1 cellular context compared by ENCODE assay signal in the genomic region with DNA sequence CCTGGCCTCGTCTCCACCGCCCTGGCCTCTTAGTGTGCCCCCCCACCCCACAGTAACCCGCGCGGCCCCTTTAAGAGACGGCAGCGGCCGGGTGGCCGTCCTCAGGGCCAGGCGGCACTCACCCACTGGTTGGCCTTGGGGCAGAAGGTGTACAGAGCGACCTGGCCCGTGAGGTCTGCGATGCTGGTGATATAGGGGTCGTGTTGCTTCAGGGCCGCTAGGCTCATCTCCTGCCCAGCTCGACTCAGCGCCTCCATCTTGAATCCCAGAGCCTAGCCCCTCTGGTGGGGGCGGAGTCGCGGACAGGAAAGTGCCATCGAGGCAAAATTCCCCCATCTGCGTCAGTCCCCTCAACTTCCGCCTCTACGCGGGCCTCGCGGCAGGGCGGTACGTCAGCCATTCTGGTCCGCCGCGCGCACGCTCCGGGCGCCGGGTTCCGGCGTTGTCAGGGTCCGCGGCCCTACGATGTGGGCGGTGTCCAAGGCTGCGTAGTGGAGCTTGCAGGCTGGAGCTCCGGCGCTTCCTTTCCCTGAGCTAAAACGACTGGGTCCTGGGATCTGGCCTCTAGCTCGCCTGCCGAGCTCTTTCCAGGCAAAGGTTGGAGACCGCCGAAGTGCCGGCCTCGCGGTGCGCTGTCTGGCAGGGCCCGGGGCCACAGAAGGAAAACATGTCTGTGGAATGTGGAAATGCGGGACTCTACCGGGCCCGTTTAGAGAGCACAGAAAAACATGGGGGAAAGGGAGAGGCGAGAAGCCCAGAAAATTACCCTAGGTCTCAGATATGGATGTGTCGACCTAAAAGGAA.
TF ChIP-seq lines count a peak whose summit lies in the region.

A gene (minus strand): TSS at position 283 of the 804 bp plus-strand sequence. CDS start 26 bp downstream, at position 257.

TF ChIP-seq in HepG2, 621 proteins besides CTCF, POLR2A, EP300 and RAD21 (continued from another document and continues in another):
- TF ChIP-seq, protein P1, sequence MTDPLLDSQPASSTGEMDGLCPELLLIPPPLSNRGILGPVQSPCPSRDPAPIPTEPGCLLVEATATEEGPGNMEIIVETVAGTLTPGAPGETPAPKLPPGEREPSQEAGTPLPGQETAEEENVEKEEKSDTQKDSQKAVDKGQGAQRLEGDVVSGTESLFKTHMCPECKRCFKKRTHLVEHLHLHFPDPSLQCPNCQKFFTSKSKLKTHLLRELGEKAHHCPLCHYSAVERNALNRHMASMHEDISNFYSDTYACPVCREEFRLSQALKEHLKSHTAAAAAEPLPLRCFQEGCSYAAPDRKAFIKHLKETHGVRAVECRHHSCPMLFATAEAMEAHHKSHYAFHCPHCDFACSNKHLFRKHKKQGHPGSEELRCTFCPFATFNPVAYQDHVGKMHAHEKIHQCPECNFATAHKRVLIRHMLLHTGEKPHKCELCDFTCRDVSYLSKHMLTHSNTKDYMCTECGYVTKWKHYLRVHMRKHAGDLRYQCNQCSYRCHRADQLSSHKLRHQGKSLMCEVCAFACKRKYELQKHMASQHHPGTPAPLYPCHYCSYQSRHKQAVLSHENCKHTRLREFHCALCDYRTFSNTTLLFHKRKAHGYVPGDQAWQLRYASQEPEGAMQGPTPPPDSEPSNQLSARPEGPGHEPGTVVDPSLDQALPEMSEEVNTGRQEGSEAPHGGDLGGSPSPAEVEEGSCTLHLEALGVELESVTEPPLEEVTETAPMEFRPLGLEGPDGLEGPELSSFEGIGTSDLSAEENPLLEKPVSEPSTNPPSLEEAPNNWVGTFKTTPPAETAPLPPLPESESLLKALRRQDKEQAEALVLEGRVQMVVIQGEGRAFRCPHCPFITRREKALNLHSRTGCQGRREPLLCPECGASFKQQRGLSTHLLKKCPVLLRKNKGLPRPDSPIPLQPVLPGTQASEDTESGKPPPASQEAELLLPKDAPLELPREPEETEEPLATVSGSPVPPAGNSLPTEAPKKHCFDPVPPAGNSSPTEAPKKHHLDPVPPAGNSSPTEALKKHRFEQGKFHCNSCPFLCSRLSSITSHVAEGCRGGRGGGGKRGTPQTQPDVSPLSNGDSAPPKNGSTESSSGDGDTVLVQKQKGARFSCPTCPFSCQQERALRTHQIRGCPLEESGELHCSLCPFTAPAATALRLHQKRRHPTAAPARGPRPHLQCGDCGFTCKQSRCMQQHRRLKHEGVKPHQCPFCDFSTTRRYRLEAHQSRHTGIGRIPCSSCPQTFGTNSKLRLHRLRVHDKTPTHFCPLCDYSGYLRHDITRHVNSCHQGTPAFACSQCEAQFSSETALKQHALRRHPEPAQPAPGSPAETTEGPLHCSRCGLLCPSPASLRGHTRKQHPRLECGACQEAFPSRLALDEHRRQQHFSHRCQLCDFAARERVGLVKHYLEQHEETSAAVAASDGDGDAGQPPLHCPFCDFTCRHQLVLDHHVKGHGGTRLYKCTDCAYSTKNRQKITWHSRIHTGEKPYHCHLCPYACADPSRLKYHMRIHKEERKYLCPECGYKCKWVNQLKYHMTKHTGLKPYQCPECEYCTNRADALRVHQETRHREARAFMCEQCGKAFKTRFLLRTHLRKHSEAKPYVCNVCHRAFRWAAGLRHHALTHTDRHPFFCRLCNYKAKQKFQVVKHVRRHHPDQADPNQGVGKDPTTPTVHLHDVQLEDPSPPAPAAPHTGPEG (CRISPR knock-in tag; IDR thresholded peaks at IDR 0.05) = peak; percentile 79
- TF ChIP-seq ZNF510 (CRISPR knock-in tag; IDR thresholded peaks at IDR 0.05; ENCODE audit: low read depth) (peak; percentile 96), ZNF143 (CRISPR knock-in tag; IDR thresholded peaks at IDR 0.05) (peak; percentile 75), ZNF879 (CRISPR knock-in tag; IDR thresholded peaks at IDR 0.05) (peak; percentile 67; the same call in 1 of the 2 replicates), ZZZ3 (CRISPR knock-in tag; IDR thresholded peaks at IDR 0.05; ENCODE audit: borderline replicate concordance) (peak; percentile 96; the same call in 1 of the 2 replicates), MIER2 (CRISPR knock-in tag; IDR thresholded peaks at IDR 0.05) (peak; percentile 90), PRPF4 (IDR thresholded peaks at IDR 0.05; ENCODE audit: low read depth, low read length, poor library complexity, severe bottlenecking) (no peak), ZIK1 (CRISPR knock-in tag; IDR thresholded peaks at IDR 0.05; ENCODE audit: borderline replicate concordance, low read depth) (peak; percentile 98), RAD51 (IDR thresholded peaks at IDR 0.05; ENCODE audit: borderline replicate concordance) (no peak), ZNF543 (CRISPR knock-in tag; IDR thresholded peaks at IDR 0.05) (peak; percentile 75; the same call in 1 of the 2 replicates), JUND (CRISPR knock-in tag; IDR thresholded peaks at IDR 0.05) (peak; percentile 86; the same call in 1 of the 2 replicates), ZNF224 (CRISPR knock-in tag; IDR thresholded peaks at IDR 0.05) (0 out of 2 replicates have a peak, but pooled peaks have one; percentile 87), ZNF709 (CRISPR knock-in tag; IDR thresholded peaks at IDR 0.05) (peak; percentile 97), HOXA7 (CRISPR knock-in tag; IDR thresholded peaks at IDR 0.05) (no peak), ATRX (CRISPR knock-in tag; IDR thresholded peaks at IDR 0.05; ENCODE audit: borderline replicate concordance) (no peak), ZNF253 (CRISPR knock-in tag; IDR thresholded peaks at IDR 0.05; ENCODE audit: borderline replicate concordance) (peak; percentile 86; the same call in 1 of the 2 replicates), JARID2 (CRISPR knock-in tag; IDR thresholded peaks at IDR 0.05; ENCODE audit: insufficient replicate concordance) (peak; percentile 80), SAFB2 (CRISPR knock-in tag; IDR thresholded peaks at IDR 0.05; ENCODE audit: borderline replicate concordance, low read depth) (peak; percentile 87; the same call in 1 of the 2 replicates), ZNF615 (CRISPR knock-in tag; IDR thresholded peaks at IDR 0.05; ENCODE audit: borderline replicate concordance) (peak; percentile 83; the same call in 1 of the 2 replicates), ZNF589 (CRISPR knock-in tag; conservative IDR thresholded peaks at IDR 0.05) (peak; percentile 98), RFXAP (CRISPR knock-in tag; IDR thresholded peaks at IDR 0.05; ENCODE audit: borderline replicate concordance) (peak; percentile 96)
- TF ChIP-seq, protein P2, sequence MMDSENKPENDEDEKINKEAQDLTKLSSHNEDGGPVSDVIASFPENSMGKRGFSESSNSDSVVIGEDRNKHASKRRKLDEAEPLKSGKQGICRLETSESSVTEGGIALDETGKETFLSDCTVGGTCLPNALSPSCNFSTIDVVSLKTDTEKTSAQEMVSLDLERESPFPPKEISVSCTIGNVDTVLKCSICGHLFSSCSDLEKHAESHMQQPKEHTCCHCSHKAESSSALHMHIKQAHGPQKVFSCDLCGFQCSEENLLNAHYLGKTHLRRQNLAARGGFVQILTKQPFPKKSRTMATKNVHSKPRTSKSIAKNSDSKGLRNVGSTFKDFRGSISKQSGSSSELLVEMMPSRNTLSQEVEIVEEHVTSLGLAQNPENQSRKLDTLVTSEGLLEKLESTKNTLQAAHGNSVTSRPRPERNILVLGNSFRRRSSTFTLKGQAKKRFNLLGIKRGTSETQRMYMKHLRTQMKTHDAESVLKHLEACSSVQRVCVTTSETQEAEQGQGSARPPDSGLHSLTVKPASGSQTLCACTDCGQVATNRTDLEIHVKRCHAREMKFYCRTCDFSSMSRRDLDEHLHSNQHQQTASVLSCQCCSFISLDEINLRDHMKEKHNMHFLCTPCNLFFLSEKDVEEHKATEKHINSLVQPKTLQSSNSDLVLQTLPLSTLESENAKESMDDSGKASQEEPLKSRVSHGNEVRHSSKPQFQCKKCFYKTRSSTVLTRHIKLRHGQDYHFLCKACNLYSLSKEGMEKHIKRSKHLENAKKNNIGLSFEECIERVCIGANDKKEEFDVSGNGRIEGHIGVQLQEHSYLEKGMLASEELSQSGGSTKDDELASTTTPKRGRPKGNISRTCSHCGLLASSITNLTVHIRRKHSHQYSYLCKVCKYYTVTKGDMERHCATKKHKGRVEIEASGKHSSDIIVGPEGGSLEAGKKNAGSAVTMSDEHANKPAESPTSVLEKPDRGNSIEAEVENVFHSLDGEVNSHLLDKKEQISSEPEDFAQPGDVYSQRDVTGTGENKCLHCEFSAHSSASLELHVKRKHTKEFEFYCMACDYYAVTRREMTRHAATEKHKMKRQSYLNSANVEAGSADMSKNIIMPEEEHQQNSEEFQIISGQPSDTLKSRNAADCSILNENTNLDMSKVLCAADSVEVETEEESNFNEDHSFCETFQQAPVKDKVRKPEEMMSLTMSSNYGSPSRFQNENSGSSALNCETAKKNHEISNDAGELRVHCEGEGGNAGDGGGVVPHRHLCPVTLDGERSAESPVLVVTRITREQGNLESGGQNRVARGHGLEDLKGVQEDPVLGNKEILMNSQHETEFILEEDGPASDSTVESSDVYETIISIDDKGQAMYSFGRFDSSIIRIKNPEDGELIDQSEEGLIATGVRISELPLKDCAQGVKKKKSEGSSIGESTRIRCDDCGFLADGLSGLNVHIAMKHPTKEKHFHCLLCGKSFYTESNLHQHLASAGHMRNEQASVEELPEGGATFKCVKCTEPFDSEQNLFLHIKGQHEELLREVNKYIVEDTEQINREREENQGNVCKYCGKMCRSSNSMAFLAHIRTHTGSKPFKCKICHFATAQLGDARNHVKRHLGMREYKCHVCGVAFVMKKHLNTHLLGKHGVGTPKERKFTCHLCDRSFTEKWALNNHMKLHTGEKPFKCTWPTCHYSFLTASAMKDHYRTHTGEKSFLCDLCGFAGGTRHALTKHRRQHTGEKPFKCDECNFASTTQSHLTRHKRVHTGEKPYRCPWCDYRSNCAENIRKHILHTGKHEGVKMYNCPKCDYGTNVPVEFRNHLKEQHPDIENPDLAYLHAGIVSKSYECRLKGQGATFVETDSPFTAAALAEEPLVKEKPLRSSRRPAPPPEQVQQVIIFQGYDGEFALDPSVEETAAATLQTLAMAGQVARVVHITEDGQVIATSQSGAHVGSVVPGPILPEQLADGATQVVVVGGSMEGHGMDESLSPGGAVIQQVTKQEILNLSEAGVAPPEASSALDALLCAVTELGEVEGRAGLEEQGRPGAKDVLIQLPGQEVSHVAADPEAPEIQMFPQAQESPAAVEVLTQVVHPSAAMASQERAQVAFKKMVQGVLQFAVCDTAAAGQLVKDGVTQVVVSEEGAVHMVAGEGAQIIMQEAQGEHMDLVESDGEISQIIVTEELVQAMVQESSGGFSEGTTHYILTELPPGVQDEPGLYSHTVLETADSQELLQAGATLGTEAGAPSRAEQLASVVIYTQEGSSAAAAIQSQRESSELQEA (CRISPR knock-in tag; IDR thresholded peaks at IDR 0.05; ENCODE audit: not compliant biosample characterization) = peak; percentile 95
- TF ChIP-seq, protein P3, sequence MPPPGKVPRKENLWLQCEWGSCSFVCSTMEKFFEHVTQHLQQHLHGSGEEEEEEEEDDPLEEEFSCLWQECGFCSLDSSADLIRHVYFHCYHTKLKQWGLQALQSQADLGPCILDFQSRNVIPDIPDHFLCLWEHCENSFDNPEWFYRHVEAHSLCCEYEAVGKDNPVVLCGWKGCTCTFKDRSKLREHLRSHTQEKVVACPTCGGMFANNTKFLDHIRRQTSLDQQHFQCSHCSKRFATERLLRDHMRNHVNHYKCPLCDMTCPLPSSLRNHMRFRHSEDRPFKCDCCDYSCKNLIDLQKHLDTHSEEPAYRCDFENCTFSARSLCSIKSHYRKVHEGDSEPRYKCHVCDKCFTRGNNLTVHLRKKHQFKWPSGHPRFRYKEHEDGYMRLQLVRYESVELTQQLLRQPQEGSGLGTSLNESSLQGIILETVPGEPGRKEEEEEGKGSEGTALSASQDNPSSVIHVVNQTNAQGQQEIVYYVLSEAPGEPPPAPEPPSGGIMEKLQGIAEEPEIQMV (CRISPR knock-in tag; IDR thresholded peaks at IDR 0.05; ENCODE audit: low read depth) = peak; percentile 94
- TF ChIP-seq, protein P4, sequence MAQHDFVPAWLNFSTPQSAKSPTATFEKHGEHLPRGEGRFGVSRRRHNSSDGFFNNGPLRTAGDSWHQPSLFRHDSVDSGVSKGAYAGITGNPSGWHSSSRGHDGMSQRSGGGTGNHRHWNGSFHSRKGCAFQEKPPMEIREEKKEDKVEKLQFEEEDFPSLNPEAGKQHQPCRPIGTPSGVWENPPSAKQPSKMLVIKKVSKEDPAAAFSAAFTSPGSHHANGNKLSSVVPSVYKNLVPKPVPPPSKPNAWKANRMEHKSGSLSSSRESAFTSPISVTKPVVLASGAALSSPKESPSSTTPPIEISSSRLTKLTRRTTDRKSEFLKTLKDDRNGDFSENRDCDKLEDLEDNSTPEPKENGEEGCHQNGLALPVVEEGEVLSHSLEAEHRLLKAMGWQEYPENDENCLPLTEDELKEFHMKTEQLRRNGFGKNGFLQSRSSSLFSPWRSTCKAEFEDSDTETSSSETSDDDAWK (CRISPR knock-in tag; IDR thresholded peaks at IDR 0.05) = no peak
- TF ChIP-seq, protein P5, sequence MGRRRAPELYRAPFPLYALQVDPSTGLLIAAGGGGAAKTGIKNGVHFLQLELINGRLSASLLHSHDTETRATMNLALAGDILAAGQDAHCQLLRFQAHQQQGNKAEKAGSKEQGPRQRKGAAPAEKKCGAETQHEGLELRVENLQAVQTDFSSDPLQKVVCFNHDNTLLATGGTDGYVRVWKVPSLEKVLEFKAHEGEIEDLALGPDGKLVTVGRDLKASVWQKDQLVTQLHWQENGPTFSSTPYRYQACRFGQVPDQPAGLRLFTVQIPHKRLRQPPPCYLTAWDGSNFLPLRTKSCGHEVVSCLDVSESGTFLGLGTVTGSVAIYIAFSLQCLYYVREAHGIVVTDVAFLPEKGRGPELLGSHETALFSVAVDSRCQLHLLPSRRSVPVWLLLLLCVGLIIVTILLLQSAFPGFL (CRISPR knock-in tag; IDR thresholded peaks at IDR 0.05) = no peak
- TF ChIP-seq, protein P6, sequence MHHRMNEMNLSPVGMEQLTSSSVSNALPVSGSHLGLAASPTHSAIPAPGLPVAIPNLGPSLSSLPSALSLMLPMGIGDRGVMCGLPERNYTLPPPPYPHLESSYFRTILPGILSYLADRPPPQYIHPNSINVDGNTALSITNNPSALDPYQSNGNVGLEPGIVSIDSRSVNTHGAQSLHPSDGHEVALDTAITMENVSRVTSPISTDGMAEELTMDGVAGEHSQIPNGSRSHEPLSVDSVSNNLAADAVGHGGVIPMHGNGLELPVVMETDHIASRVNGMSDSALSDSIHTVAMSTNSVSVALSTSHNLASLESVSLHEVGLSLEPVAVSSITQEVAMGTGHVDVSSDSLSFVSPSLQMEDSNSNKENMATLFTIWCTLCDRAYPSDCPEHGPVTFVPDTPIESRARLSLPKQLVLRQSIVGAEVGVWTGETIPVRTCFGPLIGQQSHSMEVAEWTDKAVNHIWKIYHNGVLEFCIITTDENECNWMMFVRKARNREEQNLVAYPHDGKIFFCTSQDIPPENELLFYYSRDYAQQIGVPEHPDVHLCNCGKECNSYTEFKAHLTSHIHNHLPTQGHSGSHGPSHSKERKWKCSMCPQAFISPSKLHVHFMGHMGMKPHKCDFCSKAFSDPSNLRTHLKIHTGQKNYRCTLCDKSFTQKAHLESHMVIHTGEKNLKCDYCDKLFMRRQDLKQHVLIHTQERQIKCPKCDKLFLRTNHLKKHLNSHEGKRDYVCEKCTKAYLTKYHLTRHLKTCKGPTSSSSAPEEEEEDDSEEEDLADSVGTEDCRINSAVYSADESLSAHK (CRISPR knock-in tag; IDR thresholded peaks at IDR 0.05; ENCODE audit: borderline replicate concordance) = no peak
